22 cellular contexts compared by ENCODE assay signal in genomic region chr16:78307824-78308528, GRCh38.
A peak's percentile ranks its signal among the peaks of the same experiment; 100 is the strongest.
DNase-seq lines count a peak whose midpoint lies in the region; ATAC-seq, FAIRE-seq and TF ChIP-seq lines count a peak whose summit lies in the region.
"Had no signal": no experiment of that assay in that cellular context is flagged by ENCODE, and none has a peak within 500 bp of the region (broad histone marks: within the 10 kb centered on the region; RNA-seq: fewer than 3 reads in every experiment).

No MANE protein-coding gene starts in this region.

- H3K4me2 ChIP-seq in Loucy (ENCODE audit: low read depth, low read length, poor library complexity, severe bottlenecking) (peak overlapping the region; percentile 93), H9 (ENCODE audit: insufficient read depth, insufficient read length, low read length) (no peak overlapping the region)

- no peak overlapping the region for H3K4me3 Mint-ChIP-seq in H9
- H3K4me3 Mint-ChIP-seq: CD4-positive, CD25-positive, alpha-beta regulatory T cell had no signal

- H3K56ac ChIP-seq in H9 (ENCODE audit: insufficient read length, low read depth, low read length) = no peak overlapping the region

- H3K4me1 ChIP-seq in Loucy (ENCODE audit: insufficient read depth, low read length, poor library complexity, severe bottlenecking) (peaks cover 47% of the 10 kb centered on the region), upper lobe of right lung (no peaks in the 10 kb centered on the region), H9 (ENCODE audit: insufficient read depth, low read length) (peaks cover 11% of the 10 kb centered on the region; the same call in 1 of the 2 replicates)
- H3K4me1 ChIP-seq: Peyer's patch had no signal

- H3K14ac ChIP-seq in H9 (ENCODE audit: insufficient read depth, low read length) = no peak overlapping the region; the same call in 1 of the 2 replicates

- H2AFZ ChIP-seq in Loucy (ENCODE audit: low read length) (no peak overlapping the region), H9 (ENCODE audit: low read length) (no peak overlapping the region)
- H2AFZ ChIP-seq: GM23248 had no signal

- no peak overlapping the region for H4K5ac ChIP-seq in H9 (ENCODE audit: insufficient read length, low read depth, low read length)

- peaks cover 21% of the 10 kb centered on the region for H3K79me2 ChIP-seq in Loucy (ENCODE audit: insufficient read depth, low read length)
- H3K79me2 ChIP-seq in H9 (ENCODE audit: insufficient read depth, low read length) = no peaks in the 10 kb centered on the region

- H3T11ph ChIP-seq in H9 (ENCODE audit: low read length) = no peak overlapping the region

- DNase-seq in bronchial epithelial cell (ENCODE audit: low read depth) (peak; percentile 31), islet precursor cell (peak; percentile 58), upper lobe of right lung (no peak), Right ventricle myocardium inferior (ENCODE audit: missing footprints) (no peak), H9 (no peak)
- DNase-seq: CD4-positive, CD25-positive, alpha-beta regulatory T cell; GM23248; NCI-H1092; NCI-H1436; NCI-H187 treated with DMSO at 0.1 percent for 48 hours; NCI-H2227 treated with DMSO at 0.1 percent for 48 hours; NCI-H510A treated with DMSO at 0.1 percent for 48 hours; NCI-H774; NK-92 treated with Interleukin-12 subunit alpha and Interleukin-12 subunit beta, amount 100 ng/mL, for 24 hours; Peyer's patch had no signal

- H3K36me3 ChIP-seq in Loucy (ENCODE audit: insufficient read depth, low read length) (no peaks in the 10 kb centered on the region), bronchial epithelial cell (ENCODE audit: control insufficient read depth, insufficient read depth, low read length) (no peaks in the 10 kb centered on the region), upper lobe of right lung (no peaks in the 10 kb centered on the region)
- H3K36me3 ChIP-seq: Peyer's patch, SJSA1 had no signal

- H2BK15ac ChIP-seq in H9 (ENCODE audit: low read depth, low read length) = no peak overlapping the region

- H2BK5ac ChIP-seq in H9 (ENCODE audit: insufficient read length, low read length) = no peak overlapping the region

- no peak overlapping the region for H4K91ac ChIP-seq in H9 (ENCODE audit: insufficient read length, low read depth, low read length)

- peaks cover 5% of the 10 kb centered on the region for H3F3A ChIP-seq in Loucy (ENCODE audit: low read depth)

- H3K9me3 ChIP-seq in Loucy (ENCODE audit: insufficient read depth, low read depth, low read length) (no peaks in the 10 kb centered on the region), upper lobe of right lung (no peaks in the 10 kb centered on the region), H9 (ENCODE audit: control insufficient read depth, low read depth, low read length) (no peaks in the 10 kb centered on the region)
- H3K9me3 ChIP-seq: Peyer's patch, SJSA1 had no signal

- H4K20me1 ChIP-seq in Loucy (ENCODE audit: insufficient read depth, low read length, poor library complexity, severe bottlenecking) (no peaks in the 10 kb centered on the region), H9 (ENCODE audit: control insufficient read depth, insufficient read depth, insufficient read length) (no peaks in the 10 kb centered on the region)

- H2BK120ac ChIP-seq in H9 (ENCODE audit: low read depth, low read length, poor library complexity, severe bottlenecking) = no peak overlapping the region

- 0 out of 7 replicates have a peak overlapping the region, but pooled peaks of 1 of the 3 experiments have one; percentile 38 for H3K27ac Mint-ChIP-seq in H9
- H3K27ac Mint-ChIP-seq: CD4-positive, CD25-positive, alpha-beta regulatory T cell had no signal

- no peak overlapping the region for H2BK20ac ChIP-seq in H9 (ENCODE audit: low read depth, low read length, poor library complexity, severe bottlenecking)

- H3K4me1 Mint-ChIP-seq in H9 = peaks cover 50 to 57% of the 10 kb centered on the region in 2 experiments

- no peak for FAIRE-seq in bronchial epithelial cell (lab: Jason Lieb, UNC)
- FAIRE-seq: G401.6, GM12892, K562 had no signal

- no peaks in the 10 kb centered on the region for H3K23me2 ChIP-seq in H9 (ENCODE audit: insufficient read length, low read depth, low read length, poor library complexity, severe bottlenecking)

- H3K27ac ChIP-seq in upper lobe of right lung (no peak overlapping the region), H9 (ENCODE audit: insufficient read length, low read depth, low read length) (no peak overlapping the region)
- H3K27ac ChIP-seq: GM23248, Peyer's patch, SJSA1 had no signal

- H3K23ac ChIP-seq in H9 (ENCODE audit: insufficient read length, low read depth, low read length) = no peak overlapping the region

- ATAC-seq in upper lobe of right lung (peak; percentile 14), HG02763 (IDR thresholded peaks at IDR 0.05; ENCODE audit: unreplicated experiment) (no peak), Right ventricle myocardium inferior (no peak)
- ATAC-seq: HepG2, K562 had no signal

- no peaks in the 10 kb centered on the region; a peak in 1 of 7 replicates for H3K36me3 Mint-ChIP-seq in H9 (ENCODE audit: insufficient read depth in 1 of 3, low read depth in 3 of 3)

- H3K79me1 ChIP-seq in H9 (ENCODE audit: insufficient read depth, low read depth, low read length, poor library complexity, severe bottlenecking) = no peaks in the 10 kb centered on the region

- no peak overlapping the region for H4K8ac ChIP-seq in H9 (replicated peaks; ENCODE audit: insufficient read length, low read depth, low read length)

- H3K18ac ChIP-seq in H9 (ENCODE audit: insufficient read length, low read depth, low read length) = no peak overlapping the region

- H3K9me2 ChIP-seq in Loucy (replicated peaks; ENCODE audit: low read depth, low read length) = no peaks in the 10 kb centered on the region

- H2AK5ac ChIP-seq in H9 (ENCODE audit: insufficient read length, low read length) = no peak overlapping the region

- no peak overlapping the region for H3K4ac ChIP-seq in H9 (ENCODE audit: low read depth, low read length)

- intact Hi-C loops in upper lobe of right lung (cut with DNase I) (no loop called here), Right ventricle myocardium inferior (cut with DNase I) (no loop called here)

- H3K9me3 Mint-ChIP-seq in H9 = no peaks in the 10 kb centered on the region

- H2BK12ac ChIP-seq in H9 (ENCODE audit: insufficient read length, low read depth, low read length) = no peak overlapping the region

- TF ChIP-seq CTCF in Loucy (conservative IDR thresholded peaks at IDR 0.05; ENCODE audit: low read length) (no peak), bronchial epithelial cell (IDR thresholded peaks at IDR 0.05; ENCODE audit: insufficient read depth, low read length, severe bottlenecking) (no peak), upper lobe of right lung (IDR thresholded peaks at IDR 0.05) (no peak), H9 (conservative IDR thresholded peaks at IDR 0.05) (no peak)

- no CpG with 5 or more reads among the region's 1 CpG for WGBS in H9 (ENCODE audit: extremely low coverage, insufficient read length, low lambda C conversion rate)

- H3K9ac ChIP-seq in Loucy (ENCODE audit: low read depth, low read length, poor library complexity, severe bottlenecking) = no peak overlapping the region
- H3K9ac ChIP-seq in H9 (ENCODE audit: extremely low read depth, insufficient read length, low read length) = no peak overlapping the region
- H3K9ac ChIP-seq: GM23248 had no signal

- H3K27me3 ChIP-seq in Loucy (ENCODE audit: insufficient read depth, low read length, poor library complexity, severe bottlenecking) = no peaks in the 10 kb centered on the region
- H3K27me3 ChIP-seq in bronchial epithelial cell (ENCODE audit: control insufficient read depth, insufficient read depth, low read length) = no peaks in the 10 kb centered on the region
- H3K27me3 ChIP-seq in upper lobe of right lung = no peaks in the 10 kb centered on the region
- no peaks in the 10 kb centered on the region for H3K27me3 ChIP-seq in H9 (ENCODE audit: insufficient read depth, low read length)
- H3K27me3 ChIP-seq: Peyer's patch, SJSA1 had no signal

- no peaks in the 10 kb centered on the region for H3K27me3 Mint-ChIP-seq in H9 (ENCODE audit: low read depth)
- H3K27me3 Mint-ChIP-seq: CD4-positive, CD25-positive, alpha-beta regulatory T cell had no signal

- H3K4me3 ChIP-seq in Loucy (ENCODE audit: low read length, poor library complexity, severe bottlenecking) (no peak overlapping the region), bronchial epithelial cell (ENCODE audit: low read depth, low read length) (no peak overlapping the region), upper lobe of right lung (no peak overlapping the region)
- H3K4me3 ChIP-seq: GM23248, K562, Peyer's patch, SJSA1 had no signal

Comparison
In these comparisons a context has a peak if more than half of its experiments do, and no peak if none do; other contexts are left out.
1. DNase-seq: peak in bronchial epithelial cell (single experiment) and islet precursor cell (single experiment); none in upper lobe of right lung (single experiment), Right ventricle myocardium inferior (single experiment) and H9 (single experiment).